10 cellular contexts compared by ENCODE assay signal in the genomic region with DNA sequence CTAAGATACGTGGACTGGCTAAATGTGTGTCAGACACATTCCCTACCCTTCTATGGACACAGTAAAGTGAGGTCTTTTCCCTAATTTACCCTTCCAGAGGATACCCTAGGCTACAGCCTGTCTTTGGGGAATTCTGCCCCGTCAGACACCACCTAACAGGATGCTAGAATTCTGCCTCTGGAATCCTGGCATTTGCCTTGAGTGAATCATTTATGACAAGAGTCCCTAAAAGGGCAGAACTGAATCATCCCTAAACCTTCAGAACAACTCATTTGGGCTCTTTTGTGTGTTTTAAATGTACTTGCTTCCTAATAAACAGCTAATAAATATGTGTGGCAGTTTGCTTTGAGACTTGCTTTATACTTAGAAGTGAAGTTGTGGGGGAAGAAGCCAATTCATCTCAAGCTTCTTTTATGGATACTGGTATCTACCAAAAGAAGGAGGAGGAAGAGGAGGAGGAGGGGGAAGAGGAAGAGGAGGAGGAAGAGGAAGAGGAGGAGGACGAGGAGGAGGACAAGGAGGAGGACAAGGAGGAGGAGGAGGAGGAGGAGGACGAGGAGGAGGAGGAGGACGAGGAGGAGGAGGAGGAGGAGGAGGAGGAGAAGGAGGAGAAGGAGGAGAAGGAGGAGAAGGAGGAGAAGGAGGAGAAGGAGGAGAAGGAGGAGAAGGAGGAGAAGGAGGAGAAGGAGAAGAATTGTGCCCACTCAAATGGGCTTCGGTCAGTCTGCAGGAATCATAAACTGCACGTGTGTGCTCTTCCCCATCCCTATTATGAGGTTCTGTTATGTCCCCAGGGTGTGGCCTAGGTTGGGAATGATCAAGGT. TPM values are rescaled to one million over a fixed set of nuclear protein-coding genes. Genes with fewer than 3 reads are reported as not detected.
DNase-seq lines count a peak whose midpoint lies in the region; ATAC-seq and TF ChIP-seq lines count a peak whose summit lies in the region.
"Had no signal": no experiment of that assay in that cellular context is flagged by ENCODE, and none has a peak within 500 bp of the region (broad histone marks: within the 10 kb centered on the region; RNA-seq: fewer than 3 reads in every experiment).

No MANE protein-coding gene starts in this region.

- no peak overlapping the region for H3K27ac ChIP-seq in HEK293 (ENCODE audit: extremely low read depth, low read depth, low read length)
- H3K27ac ChIP-seq in body of pancreas, result no peak overlapping the region

- WGBS in body of pancreas, 2 donors, result 80% methylated on average over 7 of the region's 7 CpGs

- no peaks in the 10 kb centered on the region for H3K27me3 Mint-ChIP-seq in activated naive CD4-positive, alpha-beta T cell treated with anti-CD3 and anti-CD28 coated beads, Interleukin-2, amount 10 ng/mL, durations not matched to agents 7 days and 5 days
- H3K27me3 Mint-ChIP-seq: type B pancreatic cell had no signal

- CTCF ChIA-PET in HEK293 (lab: Yijun Ruan, JAX), result interaction anchor here (0.7 kb wide), 2 partner anchors 57 to 76 kb away, joined by 3 read pairs; no protein-coding TSS in a partner anchor
- CTCF ChIA-PET in activated naive CD4-positive, alpha-beta T cell treated with anti-CD3 and anti-CD28 coated beads, Interleukin-2, amount 10 ng/mL, durations not matched to agents 7 days and 5 days (lab: Charles Lee), result no interaction called here

- no peak overlapping the region for H3K4me3 Mint-ChIP-seq in activated naive CD4-positive, alpha-beta T cell treated with anti-CD3 and anti-CD28 coated beads, Interleukin-2, amount 10 ng/mL, durations not matched to agents 7 days and 5 days
- H3K4me3 Mint-ChIP-seq: type B pancreatic cell had no signal

- no peaks in the 10 kb centered on the region for H3K27me3 ChIP-seq in body of pancreas

- no peaks in the 10 kb centered on the region for H3K9me3 Mint-ChIP-seq in activated naive CD4-positive, alpha-beta T cell treated with anti-CD3 and anti-CD28 coated beads, Interleukin-2, amount 10 ng/mL, durations not matched to agents 7 days and 5 days
- H3K9me3 Mint-ChIP-seq: type B pancreatic cell had no signal

- TF ChIP-seq CTCF in HEK293 (tag by site-specific recombination; IDR thresholded peaks at IDR 0.05), result no peak
- TF ChIP-seq CTCF in body of pancreas (IDR thresholded peaks at IDR 0.05), result no peak

- peaks cover 66% of the 10 kb centered on the region for H3K36me3 Mint-ChIP-seq in activated naive CD4-positive, alpha-beta T cell treated with anti-CD3 and anti-CD28 coated beads, Interleukin-2, amount 10 ng/mL, durations not matched to agents 7 days and 5 days

- no peak for TF ChIP-seq POLR2A in body of pancreas (IDR thresholded peaks at IDR 0.05)

- H3K4me1 ChIP-seq in HEK293 (ENCODE audit: control insufficient read depth, insufficient read depth, low read length) (no peaks in the 10 kb centered on the region), body of pancreas (no peaks in the 10 kb centered on the region)

- intact Hi-C loops in body of pancreas (cut with DNase I), result no loop called here

- no peak for ATAC-seq in body of pancreas
- no peak for ATAC-seq in GM18907 (IDR thresholded peaks at IDR 0.05; ENCODE audit: unreplicated experiment)

- H3K36me3 ChIP-seq in HEK293 (ENCODE audit: control insufficient read depth in 2 of 2, insufficient read depth in 1 of 2, low read length in 2 of 2) (no peaks in the 10 kb centered on the region), body of pancreas (replicated peaks in 1 of 2; ENCODE audit: insufficient read depth in 1 of 2, low read depth in 2 of 2) (peaks cover 4 to 18% of the 10 kb centered on the region in 2 donors)

- H3K9me3 ChIP-seq in HEK293 (ENCODE audit: control insufficient read depth, insufficient read depth, low read depth, low read length) (no peaks in the 10 kb centered on the region), body of pancreas (no peaks in the 10 kb centered on the region)

- POLR2A ChIA-PET in HEK293 (lab: Yijun Ruan, JAX), result interaction anchor here (0.5 to 0.9 kb wide), 2 partner anchors 29 to 62 kb away, joined by 3 to 4 read pairs; no protein-coding TSS in a partner anchor

- DNase-seq in A172 (ENCODE audit: low spot score) (peak; percentile 62), amniotic stem cell (lab: John Stamatoyannopoulos, UW) (peak; percentile 67), glomerular visceral epithelial cell (ENCODE audit: extremely low spot score) (peak; percentile 22), body of pancreas (no peak), AML-193 (lab: John Stamatoyannopoulos, UW) (no peak)
- DNase-seq in activated naive CD4-positive, alpha-beta T cell treated with anti-CD3 and anti-CD28 coated beads, Interleukin-2, amount 10 ng/mL, durations not matched to agents 7 days and 5 days, result no peak
- DNase-seq: NCI-H1092 had no signal

- no peak overlapping the region for H3K27ac Mint-ChIP-seq in activated naive CD4-positive, alpha-beta T cell treated with anti-CD3 and anti-CD28 coated beads, Interleukin-2, amount 10 ng/mL, durations not matched to agents 7 days and 5 days
- H3K27ac Mint-ChIP-seq: type B pancreatic cell had no signal

- no peak overlapping the region for H3K4me3 ChIP-seq in HEK293 (ENCODE audit: low read depth, low read length)
- no peak overlapping the region for H3K4me3 ChIP-seq in body of pancreas

- peaks cover 41% of the 10 kb centered on the region for H3K4me1 Mint-ChIP-seq in activated naive CD4-positive, alpha-beta T cell treated with anti-CD3 and anti-CD28 coated beads, Interleukin-2, amount 10 ng/mL, durations not matched to agents 7 days and 5 days

TF ChIP-seq in HEK293, 187 proteins besides CTCF, POLR2A, EP300 and RAD21:
- TF ChIP-seq EGR2 (tag by site-specific recombination; IDR thresholded peaks at IDR 0.05; ENCODE audit: low read depth) (peak; percentile 84), ZFHX2 (tag by site-specific recombination; conservative IDR thresholded peaks at IDR 0.05) (peak; percentile 70), ZNF16 (tag by site-specific recombination; IDR thresholded peaks at IDR 0.05; ENCODE audit: low read depth) (no peak)
- TF ChIP-seq, protein P1, sequence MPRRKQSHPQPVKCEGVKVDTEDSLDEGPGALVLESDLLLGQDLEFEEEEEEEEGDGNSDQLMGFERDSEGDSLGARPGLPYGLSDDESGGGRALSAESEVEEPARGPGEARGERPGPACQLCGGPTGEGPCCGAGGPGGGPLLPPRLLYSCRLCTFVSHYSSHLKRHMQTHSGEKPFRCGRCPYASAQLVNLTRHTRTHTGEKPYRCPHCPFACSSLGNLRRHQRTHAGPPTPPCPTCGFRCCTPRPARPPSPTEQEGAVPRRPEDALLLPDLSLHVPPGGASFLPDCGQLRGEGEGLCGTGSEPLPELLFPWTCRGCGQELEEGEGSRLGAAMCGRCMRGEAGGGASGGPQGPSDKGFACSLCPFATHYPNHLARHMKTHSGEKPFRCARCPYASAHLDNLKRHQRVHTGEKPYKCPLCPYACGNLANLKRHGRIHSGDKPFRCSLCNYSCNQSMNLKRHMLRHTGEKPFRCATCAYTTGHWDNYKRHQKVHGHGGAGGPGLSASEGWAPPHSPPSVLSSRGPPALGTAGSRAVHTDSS (tag by site-specific recombination; IDR thresholded peaks at IDR 0.05), result peak; percentile 85

RNA-seq across cellular contexts. Expression of gene PARP12, which starts 27.1 kb away (rescaled TPM):
- 19.6 and 23.1 TPM in 2 replicates for total RNA-seq in A172 (2014; rRNA removed; shearing (Covaris generic))
- 10 to 100 TPM; 37.1 to 66.9 TPM for total RNA-seq in body of pancreas

Comparison
In these comparisons a context has a peak if more than half of its experiments do, and no peak if none do; other contexts are left out.
1. DNase-seq: peak in A172 (single experiment), amniotic stem cell (single experiment) and glomerular visceral epithelial cell (single experiment); none in body of pancreas (0 of 4), AML-193 (0 of 2) and activated naive CD4-positive, alpha-beta T cell treated with anti-CD3 and anti-CD28 coated beads, Interleukin-2, amount 10 ng/mL, durations not matched to agents 7 days and 5 days (single experiment).